ENCODE assay signal across 8 cellular contexts in the genomic region with DNA sequence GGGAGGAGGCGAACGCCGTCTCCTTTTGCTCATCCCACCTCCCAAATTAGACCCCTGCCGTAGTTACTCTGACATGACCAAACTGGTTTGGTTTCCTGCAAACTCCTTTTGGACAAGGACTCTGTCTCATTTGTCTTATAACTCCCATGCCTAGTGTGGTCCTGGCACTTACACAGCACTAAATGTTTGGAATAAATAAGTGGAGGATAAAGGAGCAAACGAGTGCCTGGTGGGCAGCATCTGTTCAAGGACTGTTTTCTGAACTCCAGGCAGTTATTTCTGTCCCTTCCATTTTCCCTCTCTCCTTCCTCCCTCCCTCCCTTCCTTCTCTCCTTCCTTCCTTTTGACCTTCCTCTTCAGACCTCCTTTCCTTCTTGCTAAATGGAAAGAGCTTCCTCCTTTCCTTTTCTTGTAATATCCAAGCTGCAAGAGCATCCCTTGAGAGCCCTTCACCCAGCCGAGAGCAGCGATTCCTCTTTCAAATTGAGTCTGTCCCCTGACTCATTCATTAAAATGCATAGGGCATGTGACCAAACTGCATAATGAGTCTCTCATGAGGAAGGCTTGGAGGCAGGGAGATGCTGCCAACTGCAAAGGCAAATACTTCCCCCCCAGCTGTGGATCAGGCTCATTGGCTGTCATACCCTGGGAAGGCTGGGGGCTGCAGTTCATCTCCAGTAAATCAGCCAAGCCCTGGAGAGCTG. TPM values are rescaled to one million over a fixed set of nuclear protein-coding genes. Genes with fewer than 3 reads are reported as not detected.
DNase-seq lines count a peak whose midpoint lies in the region; ATAC-seq and TF ChIP-seq lines count a peak whose summit lies in the region.

No MANE protein-coding gene starts in this region.

- intact Hi-C loops in mucosa of descending colon (cut with DNase I, micrococcal nuclease) (no loop called here), uterus (cut with DNase I; ENCODE audit: low total_unique reads) (no loop called here)

- DNase-seq in DMS 273 treated with DMSO at 0.1 percent for 48 hours (lab: John Stamatoyannopoulos, UW) (peak; percentile 97), RWPE1 (ENCODE audit: low spot score) (no peak), epidermal melanocyte (ENCODE audit: insufficient read length, low spot score) (peak; percentile 61), mucosa of descending colon (peak; percentile 45 to 67 (median 56)), uterus (peak; percentile 75 to 77), HPDE6-E6E7 (ENCODE audit: extremely low spot score) (no peak)

- H3K36me3 ChIP-seq in mucosa of descending colon (ENCODE audit: low read depth) (no peaks in the 10 kb centered on the region), uterus (no peaks in the 10 kb centered on the region)

- ATAC-seq in GM19438 (IDR thresholded peaks at IDR 0.05; ENCODE audit: low read depth, unreplicated experiment) (peak; percentile 35), HG03571 (IDR thresholded peaks at IDR 0.05; ENCODE audit: unreplicated experiment) (peak; percentile 47), mucosa of descending colon (peak; percentile 3)

- CTCF ChIA-PET in RWPE1 (lab: Yijun Ruan, JAX) = interaction anchor here (0.8 kb wide), 1 partner anchor 38 kb away, joined by 4 read pairs; no protein-coding TSS in a partner anchor

- H3K4me1 ChIP-seq in mucosa of descending colon (ENCODE audit: low read depth) (peaks cover 56% of the 10 kb centered on the region), uterus (peaks cover 8 to 14% of the 10 kb centered on the region in 2 donors)

- TF ChIP-seq CTCF in RWPE1 (conservative IDR thresholded peaks at IDR 0.05; ENCODE audit: low read depth) (no peak), mucosa of descending colon (IDR thresholded peaks at IDR 0.05) (no peak), uterus (IDR thresholded peaks at IDR 0.05) (no peak)

- POLR2A ChIA-PET in RWPE1 (lab: Yijun Ruan, JAX; ENCODE audit: low non-redundant PET) = interaction anchor here (0.7 to 1.3 kb wide), 2 partner anchors 11 to 1256 kb away, joined by 3 read pairs; no protein-coding TSS in a partner anchor

- H3K4me3 ChIP-seq in mucosa of descending colon (no peak overlapping the region), uterus (no peak overlapping the region)

- no peak for TF ChIP-seq POLR2A in uterus (IDR thresholded peaks at IDR 0.05)

- peak overlapping the region; percentile 95 for H3K27ac ChIP-seq in RWPE1
- H3K27ac ChIP-seq in uterus = peak overlapping the region; percentile 80 to 89

- H3K9me3 ChIP-seq in mucosa of descending colon (no peaks in the 10 kb centered on the region), uterus (no peaks in the 10 kb centered on the region)

- no peaks in the 10 kb centered on the region for H3K27me3 ChIP-seq in uterus

RNA-seq across cellular contexts. Expression of a gene that starts 36.9 kb away (rescaled TPM):
- total RNA-seq in mucosa of descending colon (10 to 100 TPM; 65.4 to 95.9 (median 86.6) TPM), uterus (100 to 1,000 TPM in 3 of 4 donors, 10 to 100 TPM in 1; 46.9 to 174 (median 133) TPM)

RNA-seq across cellular contexts. Expression of a gene that starts 39.0 kb away (rescaled TPM):
- total RNA-seq in mucosa of descending colon (1 to 10 TPM; 2.3 to 5.3 (median 5.2) TPM), uterus (1 to 10 TPM in 3 of 4 donors, not detected in 1; 1.2 to 4.3 (median 4.1) TPM)

Comparison
In these comparisons a context has a peak if more than half of its experiments do, and no peak if none do; other contexts are left out.
1. DNase-seq: peak in DMS 273 treated with DMSO at 0.1 percent for 48 hours (single experiment), epidermal melanocyte (single experiment), mucosa of descending colon (3 of 3) and uterus (2 of 2); none in RWPE1 (single experiment) and HPDE6-E6E7 (single experiment).
2. Peak in every context shown above with its lines, with median percentiles within 50 percentile points of each other: ATAC-seq.